In the genomic region with DNA sequence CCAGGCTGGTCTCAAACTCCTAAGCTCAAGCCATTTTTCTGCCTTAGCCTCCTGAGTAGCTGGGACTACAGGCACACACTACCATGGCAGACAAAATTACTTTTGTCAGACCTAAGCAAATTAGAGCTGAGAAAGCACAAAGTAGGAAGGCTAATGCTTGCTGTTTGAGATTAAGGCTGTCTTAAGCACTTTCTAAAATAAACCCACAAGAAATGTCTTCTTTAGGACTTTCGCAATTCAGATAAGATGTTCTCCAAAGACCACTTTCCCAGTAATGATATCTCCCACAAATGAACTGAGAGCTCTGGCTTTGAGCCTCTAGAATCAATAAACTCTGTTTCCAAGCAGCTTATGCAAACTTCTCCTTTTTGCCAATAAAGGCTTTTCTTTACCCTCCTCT, we compare ENCODE assay signal across 17 cellular contexts.
"Had no signal": no experiment of that assay in that cellular context is flagged by ENCODE, and none has a peak within 500 bp of the region (broad histone marks: within the 10 kb centered on the region; RNA-seq: fewer than 3 reads in every experiment).

No MANE protein-coding gene starts in this region.

- H3K27me3 ChIP-seq: breast epithelium, transverse colon had no signal

- H3K9me3 ChIP-seq: breast epithelium, transverse colon had no signal

- H3K27ac ChIP-seq: breast epithelium, transverse colon had no signal

- H3K4me1 ChIP-seq: breast epithelium, transverse colon had no signal

- H3K4me1 Mint-ChIP-seq: activated B cell treated with CpG ODN at 0.5 μM for 24 hours; activated CD4-positive, alpha-beta T cell treated with anti-CD3 and anti-CD28 coated beads, Interleukin-2, amount 10 ng/mL, durations not matched to agents 7 days and 5 days; activated naive CD4-positive, alpha-beta T cell treated with anti-CD3 and anti-CD28 coated beads, Interleukin-2, amount 10 ng/mL, durations not matched to agents 7 days and 5 days; T-cell had no signal

- H3K27me3 Mint-ChIP-seq: activated B cell treated with CpG ODN at 0.5 μM for 24 hours; activated CD4-positive, alpha-beta T cell treated with anti-CD3 and anti-CD28 coated beads, Interleukin-2, amount 10 ng/mL, durations not matched to agents 7 days and 5 days; stimulated activated naive CD8-positive, alpha-beta T cell treated with anti-CD3 and anti-CD28 coated beads, Interleukin-15, Interleukin-2, amounts not matched to agents 100 ng/mL and 50 ng/mL, for 24 hours had no signal

- H3K27ac Mint-ChIP-seq: activated B cell treated with CpG ODN at 0.5 μM for 24 hours; activated CD4-positive, alpha-beta T cell treated with anti-CD3 and anti-CD28 coated beads, Interleukin-2, amount 10 ng/mL, durations not matched to agents 7 days and 5 days; activated naive CD4-positive, alpha-beta T cell treated with anti-CD3 and anti-CD28 coated beads, Interleukin-2, amount 10 ng/mL, durations not matched to agents 7 days and 5 days; stimulated activated naive CD8-positive, alpha-beta T cell treated with anti-CD3 and anti-CD28 coated beads, Interleukin-15, Interleukin-2, amounts not matched to agents 100 ng/mL and 50 ng/mL, for 24 hours; T-cell had no signal

- H3K36me3 Mint-ChIP-seq: activated naive CD4-positive, alpha-beta T cell treated with anti-CD3 and anti-CD28 coated beads, Interleukin-2, amount 10 ng/mL, durations not matched to agents 7 days and 5 days had no signal

- ATAC-seq: activated T-cell treated with anti-CD3 and anti-CD28 coated beads, Interleukin-2, amount 50 U/mL, for 4 hours; esophagus mucosa; T-cell had no signal

- H3K9me3 Mint-ChIP-seq: activated B cell treated with CpG ODN at 0.5 μM for 24 hours; activated CD4-positive, alpha-beta T cell treated with anti-CD3 and anti-CD28 coated beads, Interleukin-2, amount 10 ng/mL, durations not matched to agents 7 days and 5 days; activated naive CD4-positive, alpha-beta T cell treated with anti-CD3 and anti-CD28 coated beads, Interleukin-2, amount 10 ng/mL, durations not matched to agents 7 days and 5 days; activated T-cell treated with anti-CD3 and anti-CD28 coated beads, Interleukin-2, amount 50 U/mL, for 4 hours had no signal

- H3K4me3 ChIP-seq: breast epithelium, transverse colon had no signal

- H3K4me3 Mint-ChIP-seq: activated B cell treated with CpG ODN at 0.5 μM for 24 hours; activated CD4-positive, alpha-beta T cell treated with anti-CD3 and anti-CD28 coated beads, Interleukin-2, amount 10 ng/mL, durations not matched to agents 7 days and 5 days; activated naive CD4-positive, alpha-beta T cell treated with anti-CD3 and anti-CD28 coated beads, Interleukin-2, amount 10 ng/mL, durations not matched to agents 7 days and 5 days; activated T-cell treated with anti-CD3 and anti-CD28 coated beads, Interleukin-2, amount 50 U/mL, for 4 hours; stimulated activated naive CD8-positive, alpha-beta T cell treated with anti-CD3 and anti-CD28 coated beads, Interleukin-15, Interleukin-2, amounts not matched to agents 100 ng/mL and 50 ng/mL, for 24 hours; T-cell had no signal

- DNase-seq: activated B cell treated with CpG ODN at 0.5 μM for 24 hours; activated CD4-positive, alpha-beta T cell treated with anti-CD3 and anti-CD28 coated beads, Interleukin-2, amount 10 ng/mL, durations not matched to agents 7 days and 5 days; activated CD8-positive, alpha-beta memory T cell treated with anti-CD3 and anti-CD28 coated beads, Interleukin-2, amount 50 U/mL, for 4 hours; activated effector memory CD4-positive, alpha-beta T cell treated with Interleukin-2 at 50 U/mL for 16 hours; activated naive CD4-positive, alpha-beta T cell treated with anti-CD3 and anti-CD28 coated beads, Interleukin-2, amount 10 ng/mL, durations not matched to agents 7 days and 5 days; activated T-cell treated with anti-CD3 and anti-CD28 coated beads, Interleukin-2, amount 50 U/mL, for 4 hours; cerebellar nuclear complex; effector CD8-positive, alpha-beta T cell; occipital lobe; posterior cingulate gyrus; retina; stimulated activated CD4-positive, alpha-beta T cell treated with anti-CD3 and anti-CD28 coated beads, Interleukin-2, amount 100 ng/mL, for 24 hours; T-cell; transverse colon had no signal

- H3K36me3 ChIP-seq: breast epithelium, transverse colon had no signal
